7 cellular contexts compared by ENCODE assay signal in genomic region chr10:93554760-93555432, GRCh38. TPM values are rescaled to one million over a fixed set of nuclear protein-coding genes. Genes with fewer than 3 reads are reported as not detected.
A peak's percentile ranks its signal among the peaks of the same experiment; 100 is the strongest.
DNase-seq lines count a peak whose midpoint lies in the region; ATAC-seq and TF ChIP-seq lines count a peak whose summit lies in the region.

No MANE protein-coding gene starts in this region.

- H3F3A ChIP-seq in PC-9 (ENCODE audit: insufficient read depth, low read depth): peaks cover 6% of the 10 kb centered on the region

- DNase-seq in GM06990 (ENCODE audit: extremely low read depth, insufficient read length) (no peak), HK-2 (ENCODE audit: unreplicated experiment) (peak; percentile 75), PC-9 (peak; percentile 48 to 54), heart right ventricle (peak; percentile 66 to 70), prostate gland (ENCODE audit: low spot score) (peak; percentile 68)
- DNase-seq in activated naive CD8-positive, alpha-beta T cell treated with anti-CD3 and anti-CD28 coated beads for 36 hours: peak; percentile 38

- H3K4me2 ChIP-seq in PC-9: no peak overlapping the region

- H3K27ac ChIP-seq in PC-9 (no peak overlapping the region), heart right ventricle (peak overlapping the region in 1 of 10 donors; percentile 21), prostate gland (no peak overlapping the region)

- WGBS in heart right ventricle, 2 donors: 29 to 36% methylated on average over 14 of the region's 14 CpGs
- WGBS in prostate gland: 56% methylated on average over 14 of the region's 14 CpGs

- H3K27me3 Mint-ChIP-seq in activated naive CD8-positive, alpha-beta T cell treated with anti-CD3 and anti-CD28 coated beads for 36 hours: peaks cover 12% of the 10 kb centered on the region

- no peaks in the 10 kb centered on the region for H3K36me3 Mint-ChIP-seq in activated naive CD8-positive, alpha-beta T cell treated with anti-CD3 and anti-CD28 coated beads for 36 hours

- H3K4me1 ChIP-seq in PC-9 (replicated peaks; ENCODE audit: insufficient read depth) (peaks cover 12% of the 10 kb centered on the region), heart right ventricle (peaks cover 0 to 5% (median 0%) of the 10 kb centered on the region in 9 donors), prostate gland (replicated peaks) (no peaks in the 10 kb centered on the region)

- H3K9me2 ChIP-seq in PC-9 (ENCODE audit: insufficient read depth): no peaks in the 10 kb centered on the region

- H3K27me3 ChIP-seq in GM06990 (replicated peaks; ENCODE audit: control insufficient read depth, insufficient read depth, low read length): no peaks in the 10 kb centered on the region; the same call in 1 of the 2 replicates
- no peaks in the 10 kb centered on the region for H3K27me3 ChIP-seq in PC-9 (ENCODE audit: insufficient read depth, low read depth)
- H3K27me3 ChIP-seq in heart right ventricle: no peaks in the 10 kb centered on the region
- H3K27me3 ChIP-seq in prostate gland (replicated peaks; ENCODE audit: insufficient read depth): no peaks in the 10 kb centered on the region

- POLR2A ChIA-PET in PC-9 (lab: Charles Lee; ENCODE audit: unreplicated experiment): interaction anchor here (0.8 kb wide), 1 partner anchor 126 kb away, joined by 3 read pairs; no protein-coding TSS in a partner anchor

- no peaks in the 10 kb centered on the region for H4K20me1 ChIP-seq in PC-9 (ENCODE audit: insufficient read depth)

- H3K9me3 Mint-ChIP-seq in activated naive CD8-positive, alpha-beta T cell treated with anti-CD3 and anti-CD28 coated beads for 36 hours: no peaks in the 10 kb centered on the region

- H2AFZ ChIP-seq in PC-9: no peak overlapping the region

- no peak for TF ChIP-seq POLR2A in prostate gland (IDR thresholded peaks at IDR 0.05)

- TF ChIP-seq CTCF in GM06990 (IDR thresholded peaks at IDR 0.05; ENCODE audit: insufficient read depth, low read length, poor library complexity, severe bottlenecking): peak; percentile 73
- peak; percentile 69 for TF ChIP-seq CTCF in PC-9 (conservative IDR thresholded peaks at IDR 0.05)
- TF ChIP-seq CTCF in heart right ventricle (IDR thresholded peaks at IDR 0.05): peak; percentile 44 to 80 (median 67)
- TF ChIP-seq CTCF in prostate gland (IDR thresholded peaks at IDR 0.05): peak; percentile 47 to 73 (median 61)

- ATAC-seq in heart right ventricle (peak; percentile 65 to 91 (median 86)), GM21423 (IDR thresholded peaks at IDR 0.05; ENCODE audit: unreplicated experiment) (no peak)

- H3K79me2 ChIP-seq in PC-9 (ENCODE audit: low read depth): no peaks in the 10 kb centered on the region

- H3K9me3 ChIP-seq in PC-9 (ENCODE audit: insufficient read depth, low read depth): no peaks in the 10 kb centered on the region
- peaks cover 0 to 6% (median 0%) of the 10 kb centered on the region in 11 donors for H3K9me3 ChIP-seq in heart right ventricle
- no peaks in the 10 kb centered on the region for H3K9me3 ChIP-seq in prostate gland

- no peak overlapping the region for H3K4me3 Mint-ChIP-seq in activated naive CD8-positive, alpha-beta T cell treated with anti-CD3 and anti-CD28 coated beads for 36 hours

- no peak overlapping the region for H3K4me3 ChIP-seq in GM06990 (replicated peaks; ENCODE audit: low read depth, low read length)
- H3K4me3 ChIP-seq in PC-9: no peak overlapping the region
- no peak overlapping the region for H3K4me3 ChIP-seq in heart right ventricle
- no peak overlapping the region for H3K4me3 ChIP-seq in prostate gland

- no TSS peak for BruUV-seq in PC-9 (replicated peaks; lab: Mats Ljungman, UMichigan)

- no peaks in the 10 kb centered on the region for H3K4me1 Mint-ChIP-seq in activated naive CD8-positive, alpha-beta T cell treated with anti-CD3 and anti-CD28 coated beads for 36 hours

- H3K36me3 ChIP-seq in GM06990 (ENCODE audit: control insufficient read depth, insufficient read depth, low read length): no peaks in the 10 kb centered on the region
- no peaks in the 10 kb centered on the region for H3K36me3 ChIP-seq in PC-9 (ENCODE audit: low read depth)
- H3K36me3 ChIP-seq in heart right ventricle: no peaks in the 10 kb centered on the region
- H3K36me3 ChIP-seq in prostate gland: no peaks in the 10 kb centered on the region

- CTCF ChIA-PET in PC-9 (lab: Charles Lee): interaction anchor here (0.6 to 1.8 kb wide), 4 partner anchors 59 to 261 kb away, joined by 3 to 11 read pairs (median 6); no protein-coding TSS in a partner anchor

- intact Hi-C loops in PC-9 (cut with micrococcal nuclease; ENCODE audit: unreplicated experiment): loop anchor here (1.0 kb wide), 1 partner anchor 125 kb away; no protein-coding TSS in a partner anchor
- intact Hi-C loops in heart right ventricle (cut with DNase I): loop anchor here in 9 of 10 donors (5.0 to 10.0 kb wide), 5 partner anchors 120 to 260 kb away; no protein-coding TSS in a partner anchor
- intact Hi-C loops in prostate gland (cut with DNase I): loop anchor here (10.0 kb wide), 1 partner anchor 120 kb away; no protein-coding TSS in a partner anchor

- H3K27ac Mint-ChIP-seq in activated naive CD8-positive, alpha-beta T cell treated with anti-CD3 and anti-CD28 coated beads for 36 hours: no peak overlapping the region

RNA-seq across cellular contexts. Expression of gene FFAR4, which starts 11.6 kb away (rescaled TPM):
- total RNA-seq in PC-9 (2021) (0.25 TPM in 1 of 2 replicates, not detected in the other), heart right ventricle (under 1 TPM in 4 of 10 donors, not detected in 6; 0.11 to 0.37 (median 0.22) TPM), prostate gland (under 1 TPM in 1 of 2 donors, not detected in 1; 0.18 TPM)
- not detected for total RNA-seq in activated naive CD8-positive, alpha-beta T cell treated with anti-CD3 and anti-CD28 coated beads for 36 hours
- under 1 TPM; 0.07 to 0.12 TPM for polyA plus RNA-seq in heart right ventricle

RNA-seq across cellular contexts. Expression of gene RBP4, which starts 46.1 kb away (rescaled TPM):
- total RNA-seq in PC-9 (2021): 0.57 TPM in 1 of 2 replicates, not detected in the other
- total RNA-seq in activated naive CD8-positive, alpha-beta T cell treated with anti-CD3 and anti-CD28 coated beads for 36 hours: not detected
- 10 to 100 TPM in 1 of 10 donors, 1 to 10 TPM in 5, under 1 TPM in 2, not detected in 2; 0.37 to 26.1 (median 3.6) TPM for total RNA-seq in heart right ventricle
- polyA plus RNA-seq in heart right ventricle: 10 to 100 TPM in 1 of 2 donors, 1 to 10 TPM in 1; 8.6 to 30.0 TPM
- 1 to 10 TPM in 1 of 2 donors, under 1 TPM in 1; 0.64 to 5.3 TPM for total RNA-seq in prostate gland

RNA-seq across cellular contexts. Expression of gene PDE6C, which starts 57.4 kb away (rescaled TPM):
- not detected in 2 replicates for total RNA-seq in PC-9 (2021)
- not detected for total RNA-seq in activated naive CD8-positive, alpha-beta T cell treated with anti-CD3 and anti-CD28 coated beads for 36 hours
- total RNA-seq in heart right ventricle: not detected
- polyA plus RNA-seq in heart right ventricle: not detected
- not detected for total RNA-seq in prostate gland

RNA-seq across cellular contexts. Expression of gene CEP55, which starts 58.5 kb away (rescaled TPM):
- total RNA-seq in PC-9 (2021): 29.6 and 38.9 TPM in 2 replicates
- 10 to 100 TPM; 47.6 to 52.0 TPM for total RNA-seq in activated naive CD8-positive, alpha-beta T cell treated with anti-CD3 and anti-CD28 coated beads for 36 hours
- 1 to 10 TPM in 2 of 10 donors, under 1 TPM in 5, not detected in 3; 0.13 to 4.4 (median 0.51) TPM for total RNA-seq in heart right ventricle
- polyA plus RNA-seq in heart right ventricle: under 1 TPM; 0.20 to 0.22 TPM
- total RNA-seq in prostate gland: 1 to 10 TPM in 1 of 2 donors, under 1 TPM in 1; 0.14 to 4.7 TPM
